9 cellular contexts compared by ENCODE assay signal in genomic region chr14:95314609-95315008, GRCh38. TPM values are rescaled to one million over a fixed set of nuclear protein-coding genes. Genes with fewer than 3 reads are reported as not detected.
DNase-seq lines count a peak whose midpoint lies in the region; ATAC-seq and TF ChIP-seq lines count a peak whose summit lies in the region.
"Had no signal": no experiment of that assay in that cellular context is flagged by ENCODE, and none has a peak within 500 bp of the region (broad histone marks: within the 10 kb centered on the region; RNA-seq: fewer than 3 reads in every experiment).

No MANE protein-coding gene starts in this region.

- H3K9ac ChIP-seq in neural progenitor cell = no peak overlapping the region

- TF ChIP-seq CTCF in lower lobe of right lung (IDR thresholded peaks at IDR 0.05) (no peak), neural progenitor cell (IDR thresholded peaks at IDR 0.05) (no peak)

- H3K4me1 ChIP-seq in lower lobe of right lung (peaks cover 33% of the 10 kb centered on the region), neural progenitor cell (peaks cover 7% of the 10 kb centered on the region)

- no peaks in the 10 kb centered on the region for H3K27me3 ChIP-seq in lower lobe of right lung (ENCODE audit: low read depth)
- peaks cover 18% of the 10 kb centered on the region for H3K27me3 ChIP-seq in neural progenitor cell

- peak; percentile 63 for ATAC-seq in HG03175 (IDR thresholded peaks at IDR 0.05; ENCODE audit: unreplicated experiment)
- peak; percentile 86 to 97 for ATAC-seq in activated naive CD4-positive, alpha-beta T cell treated with anti-CD3 and anti-CD28 coated beads, Interleukin-2, amount 50 U/mL, for 72 hours
- peak; percentile 39 to 41 for ATAC-seq in lower lobe of right lung

- no peak overlapping the region for H3K27ac Mint-ChIP-seq in activated naive CD4-positive, alpha-beta T cell treated with anti-CD3 and anti-CD28 coated beads, Interleukin-2, amount 50 U/mL, for 72 hours
- H3K27ac Mint-ChIP-seq in neural progenitor cell = no peak overlapping the region

- no peak overlapping the region for H2AFZ ChIP-seq in neural progenitor cell (replicated peaks)

- H3K27me3 Mint-ChIP-seq in neural progenitor cell (ENCODE audit: insufficient read depth, low read depth) = peaks cover 4% of the 10 kb centered on the region

- no peaks in the 10 kb centered on the region for H3K36me3 ChIP-seq in lower lobe of right lung
- no peaks in the 10 kb centered on the region for H3K36me3 ChIP-seq in neural progenitor cell

- H3K4me3 ChIP-seq in lower lobe of right lung (no peak overlapping the region), neural progenitor cell (no peak overlapping the region)

- H4K20me1 ChIP-seq in neural progenitor cell (ENCODE audit: low read depth) = peaks cover 21% of the 10 kb centered on the region

- H3K79me2 ChIP-seq in neural progenitor cell (ENCODE audit: low read depth) = no peaks in the 10 kb centered on the region

- H3K9me3 ChIP-seq in lower lobe of right lung (no peaks in the 10 kb centered on the region), neural progenitor cell (ENCODE audit: low read depth) (no peaks in the 10 kb centered on the region)

- no peak overlapping the region for H3K4me2 ChIP-seq in neural progenitor cell

- peak overlapping the region; percentile 70 for H3K27ac ChIP-seq in lower lobe of right lung
- no peak overlapping the region for H3K27ac ChIP-seq in neural progenitor cell
- H3K27ac ChIP-seq: VCaP had no signal

- H3K4me1 Mint-ChIP-seq in neural progenitor cell = peaks cover 36% of the 10 kb centered on the region

- no peak overlapping the region for H3K4me3 Mint-ChIP-seq in neural progenitor cell

- no peaks in the 10 kb centered on the region for H3K9me3 Mint-ChIP-seq in activated naive CD4-positive, alpha-beta T cell treated with anti-CD3 and anti-CD28 coated beads, Interleukin-2, amount 50 U/mL, for 72 hours
- H3K9me3 Mint-ChIP-seq in neural progenitor cell = peaks cover 2% of the 10 kb centered on the region

- DNase-seq in activated T-cell treated with anti-CD3 and anti-CD28 coated beads for 24 hours (ENCODE audit: low read depth) = peak; percentile 10
- DNase-seq in activated T-cell treated with anti-CD3 and anti-CD28 coated beads, Interleukin-2, amount 50 U/mL, for 1 hour = no peak
- DNase-seq in activated naive CD4-positive, alpha-beta T cell treated with anti-CD3 and anti-CD28 coated beads, Interleukin-2, amount 50 U/mL, for 72 hours (ENCODE audit: low spot score in 2 of 2) = peak in 1 of 2 donors; percentile 57
- peak; percentile 49 for DNase-seq in lower lobe of right lung
- DNase-seq in NCI-H510A treated with DMSO at 0.1 percent for 48 hours (lab: John Stamatoyannopoulos, UW) = no peak
- no peak for DNase-seq in neural progenitor cell (ENCODE audit: low spot score)
- DNase-seq in DMS 273 treated with DMSO at 0.1 percent for 48 hours (lab: John Stamatoyannopoulos, UW) = no peak

- H3K36me3 Mint-ChIP-seq in activated naive CD4-positive, alpha-beta T cell treated with anti-CD3 and anti-CD28 coated beads, Interleukin-2, amount 50 U/mL, for 72 hours = no peaks in the 10 kb centered on the region
- no peaks in the 10 kb centered on the region for H3K36me3 Mint-ChIP-seq in neural progenitor cell

- intact Hi-C loops in lower lobe of right lung (cut with DNase I) = no loop called here

- H3F3A ChIP-seq in neural progenitor cell (ENCODE audit: low read depth) = peaks cover 3% of the 10 kb centered on the region

RNA-seq across cellular contexts. Expression of gene CLMN, which starts 5.1 kb away (rescaled TPM):
- 1 to 10 TPM; 5.8 to 6.9 TPM for total RNA-seq in activated naive CD4-positive, alpha-beta T cell treated with anti-CD3 and anti-CD28 coated beads, Interleukin-2, amount 50 U/mL, for 72 hours
- total RNA-seq in lower lobe of right lung = 26.8 TPM
- 6.3 and 6.7 TPM in 2 replicates for total RNA-seq in neural progenitor cell (ENCODE audit: low replicate concordance)

Comparison
In these comparisons a context has a peak if more than half of its experiments do, and no peak if none do; other contexts are left out.
1. DNase-seq: peak in activated T-cell treated with anti-CD3 and anti-CD28 coated beads for 24 hours (single experiment) and lower lobe of right lung (single experiment); none in activated T-cell treated with anti-CD3 and anti-CD28 coated beads, Interleukin-2, amount 50 U/mL, for 1 hour (single experiment), NCI-H510A treated with DMSO at 0.1 percent for 48 hours (single experiment), neural progenitor cell (single experiment) and DMS 273 treated with DMSO at 0.1 percent for 48 hours (single experiment).
2. ATAC-seq: peak in every context shown above with its lines; median percentile 92 in activated naive CD4-positive, alpha-beta T cell treated with anti-CD3 and anti-CD28 coated beads, Interleukin-2, amount 50 U/mL, for 72 hours; 63 in HG03175; 40 in lower lobe of right lung.